12 cellular contexts compared by ENCODE assay signal in genomic region chr15:40053234-40054055, GRCh38. TPM values are rescaled to one million over a fixed set of nuclear protein-coding genes. Genes with fewer than 3 reads are reported as not detected.
A peak's percentile ranks its signal among the peaks of the same experiment; 100 is the strongest.
DNase-seq lines count a peak whose midpoint lies in the region; TF ChIP-seq lines count a peak whose summit lies in the region.
"Had no signal": no experiment of that assay in that cellular context is flagged by ENCODE, and none has a peak within 500 bp of the region (broad histone marks: within the 10 kb centered on the region; RNA-seq: fewer than 3 reads in every experiment).

No MANE protein-coding gene starts in this region.

- intact Hi-C loops in CD4-positive, alpha-beta memory T cell (cut with micrococcal nuclease) = no loop called here
- intact Hi-C loops in lower leg skin (cut with DNase I; ENCODE audit: low total_unique reads) = loop anchor here (5.0 kb wide), 1 partner anchor 224 kb away; no protein-coding TSS in a partner anchor

- no peak overlapping the region for H3K27ac ChIP-seq in CD4-positive, alpha-beta memory T cell (ENCODE audit: low read depth, low read length)
- H3K27ac ChIP-seq in mucosa of rectum (ENCODE audit: low read depth in 2 of 2, low read length in 2 of 2) = peak overlapping the region; percentile 92 to 95

- no peaks in the 10 kb centered on the region for H3K36me3 ChIP-seq in CD4-positive, alpha-beta memory T cell (ENCODE audit: insufficient read depth, low read length)
- H3K36me3 ChIP-seq in mucosa of rectum (ENCODE audit: control insufficient read depth in 2 of 2, insufficient read depth in 2 of 2, low read length in 2 of 2) = no peaks in the 10 kb centered on the region

- TF ChIP-seq CTCF in lower leg skin (IDR thresholded peaks at IDR 0.05) = no peak

- H3K9me3 ChIP-seq in CD4-positive, alpha-beta memory T cell (ENCODE audit: control insufficient read depth in 1 of 2, low read length in 2 of 2) = no peaks in the 10 kb centered on the region
- no peaks in the 10 kb centered on the region for H3K9me3 ChIP-seq in mucosa of rectum (ENCODE audit: control insufficient read depth in 2 of 2, low read length in 2 of 2)

- peaks cover 54% of the 10 kb centered on the region for H3K4me1 ChIP-seq in CD4-positive, alpha-beta memory T cell (ENCODE audit: insufficient read depth, low read length)
- H3K4me1 ChIP-seq in mucosa of rectum (ENCODE audit: control insufficient read depth in 2 of 2, insufficient read depth in 2 of 2, low read length in 2 of 2) = peaks cover 47 to 52% of the 10 kb centered on the region in 2 donors

- H3K27me3 Mint-ChIP-seq in CD4-positive, alpha-beta memory T cell = no peaks in the 10 kb centered on the region
- H3K27me3 Mint-ChIP-seq in activated naive CD8-positive, alpha-beta T cell = no peaks in the 10 kb centered on the region
- H3K27me3 Mint-ChIP-seq: brain had no signal

- no peak for TF ChIP-seq POLR2A in lower leg skin (IDR thresholded peaks at IDR 0.05)

- H3K27ac Mint-ChIP-seq in CD4-positive, alpha-beta memory T cell = peak overlapping the region in 5 of 7 donors; percentile 0 to 90 (median 72)
- H3K27ac Mint-ChIP-seq in activated naive CD8-positive, alpha-beta T cell = peak overlapping the region; percentile 75

- H3K4me3 ChIP-seq in CD4-positive, alpha-beta memory T cell (ENCODE audit: low read length in 2 of 2) = no peak overlapping the region
- H3K4me3 ChIP-seq in mucosa of rectum (ENCODE audit: low read length in 2 of 2) (peak overlapping the region; percentile 25 to 44), lower leg skin (ENCODE audit: low read depth, poor library complexity, severe bottlenecking) (no peak overlapping the region)
- H3K4me3 ChIP-seq: lung had no signal

- CTCF ChIA-PET in CD4-positive, alpha-beta memory T cell (lab: Charles Lee; ENCODE audit: partially characterized antibody) = interaction anchor here (1.2 to 3.1 kb wide), 5 partner anchors 8 to 226 kb away, joined by 4 to 23 read pairs (median 9); no protein-coding TSS in a partner anchor

- DNase-seq in CD4-positive, alpha-beta memory T cell = no peak
- DNase-seq in HCEC 1CT (peak; percentile 11), NOMO-1 (lab: John Stamatoyannopoulos, UW; ENCODE audit: unreplicated experiment in 2 of 2) (no peak), lower leg skin (ENCODE audit: low spot score in 2 of 2) (no peak), hippocampal formation (lab: John Stamatoyannopoulos, UW) (no peak), occipital lobe (lab: John Stamatoyannopoulos, UW) (no peak)
- DNase-seq: NCI-H2029 treated with DMSO at 0.1 percent for 48 hours; stimulated activated CD4-positive, alpha-beta T cell treated with anti-CD3 and anti-CD28 coated beads, Interleukin-12 subunit alpha, Interleukin-12 subunit beta, amount 100 ng/mL, for 4 hours had no signal

- peaks cover 33 to 69% (median 47%) of the 10 kb centered on the region in 4 donors for H3K4me1 Mint-ChIP-seq in CD4-positive, alpha-beta memory T cell
- peaks cover 79% of the 10 kb centered on the region for H3K4me1 Mint-ChIP-seq in activated naive CD8-positive, alpha-beta T cell (ENCODE audit: low read depth)

- H3K9me3 Mint-ChIP-seq in CD4-positive, alpha-beta memory T cell = no peaks in the 10 kb centered on the region
- H3K9me3 Mint-ChIP-seq in activated naive CD8-positive, alpha-beta T cell (ENCODE audit: low read depth) = no peaks in the 10 kb centered on the region
- H3K9me3 Mint-ChIP-seq: brain had no signal

- POLR2A ChIA-PET in CD4-positive, alpha-beta memory T cell (lab: Charles Lee; ENCODE audit: partially characterized antibody) = interaction anchor here (1.2 to 2.1 kb wide), 3 partner anchors 14 to 45 kb away, joined by 4 to 7 read pairs (median 4); partner anchors contain the start of gene SRP14

- WGBS in lower leg skin, 2 donors = 84 to 86% methylated on average over 15 of the region's 15 CpGs

- H3K27me3 ChIP-seq in CD4-positive, alpha-beta memory T cell (ENCODE audit: insufficient read depth, low read length) = no peaks in the 10 kb centered on the region
- H3K27me3 ChIP-seq in mucosa of rectum (ENCODE audit: control insufficient read depth in 2 of 2, insufficient read depth in 2 of 2, low read length in 2 of 2) = no peaks in the 10 kb centered on the region

- H3K9ac ChIP-seq in mucosa of rectum (ENCODE audit: low read depth in 1 of 2, low read length in 2 of 2) = peak overlapping the region; percentile 10 to 34

- peaks cover 1 to 7% of the 10 kb centered on the region in 2 donors for H3K36me3 Mint-ChIP-seq in CD4-positive, alpha-beta memory T cell
- peaks cover 6% of the 10 kb centered on the region for H3K36me3 Mint-ChIP-seq in activated naive CD8-positive, alpha-beta T cell
- H3K36me3 Mint-ChIP-seq: brain had no signal

- H3K4me3 Mint-ChIP-seq in CD4-positive, alpha-beta memory T cell = peak overlapping the region in 4 of 8 donors; percentile 5 to 57 (median 14)
- peak overlapping the region; percentile 44 for H3K4me3 Mint-ChIP-seq in activated naive CD8-positive, alpha-beta T cell
- H3K4me3 Mint-ChIP-seq: brain had no signal

RNA-seq across cellular contexts. Expression of gene SRP14, which starts 14.5 kb away (rescaled TPM):
- 100 to 1,000 TPM; 118 to 120 TPM for total RNA-seq in CD4-positive, alpha-beta memory T cell
- polyA plus RNA-seq in CD4-positive, alpha-beta memory T cell = 1,000 to 10,000 TPM in 1 of 2 donors, 100 to 1,000 TPM in 1; 773 to 1,035 TPM
- total RNA-seq in lower leg skin (100 to 1,000 TPM; 177 to 220 (median 201) TPM), occipital lobe (112 TPM)

RNA-seq across cellular contexts. Expression of gene BMF, which starts 55.2 kb away (rescaled TPM):
- 10 to 100 TPM; 13.3 to 13.7 TPM for total RNA-seq in CD4-positive, alpha-beta memory T cell
- under 1 TPM; 0.55 to 0.99 TPM for polyA plus RNA-seq in CD4-positive, alpha-beta memory T cell
- 10 to 100 TPM in 1 of 4 donors, 1 to 10 TPM in 3; 2.1 to 11.8 (median 8.4) TPM for total RNA-seq in lower leg skin
- 4.2 TPM for total RNA-seq in occipital lobe

Comparison
In these comparisons a context has a peak if more than half of its experiments do, and no peak if none do; other contexts are left out.
1. H3K4me3 ChIP-seq: peak in mucosa of rectum (2 of 2); none in CD4-positive, alpha-beta memory T cell (0 of 2) and lower leg skin (single experiment).